In the genomic region with DNA sequence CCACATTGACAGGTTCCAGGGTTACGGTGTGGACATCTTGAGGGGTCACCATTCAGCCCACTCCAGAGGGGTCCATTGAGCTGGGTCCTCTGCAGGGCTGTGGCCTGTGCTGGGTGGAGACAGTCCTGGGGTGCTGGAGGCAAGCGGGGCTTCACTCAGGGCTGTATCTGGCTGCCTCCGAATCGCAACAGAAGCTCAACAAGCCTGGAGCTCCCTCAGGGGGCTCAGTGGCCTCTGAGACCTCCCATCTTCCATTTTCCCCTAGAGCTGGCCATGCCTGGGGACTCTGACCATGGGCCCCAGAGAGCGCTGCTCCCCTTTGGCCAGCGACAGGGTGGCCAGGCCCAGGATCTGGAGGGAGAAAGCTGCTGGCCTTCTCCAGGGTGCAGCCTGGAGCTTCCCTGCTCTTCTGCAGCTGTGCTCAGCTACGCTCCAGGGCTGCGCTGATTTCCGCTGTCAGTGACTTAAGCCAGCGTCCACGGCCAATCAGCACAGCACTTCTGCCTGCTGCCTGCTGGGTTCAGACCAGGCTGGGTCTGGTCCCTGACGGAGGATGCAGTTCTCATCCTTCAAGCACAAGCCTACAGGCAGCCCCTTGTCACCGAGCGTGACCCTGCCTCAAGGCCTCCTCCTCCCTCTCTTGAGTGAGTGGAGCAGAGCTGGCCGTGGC, we compare ENCODE assay signal across 1 cellular context.
TF ChIP-seq lines count a peak whose summit lies in the region.

No MANE protein-coding gene starts in this region.

TF ChIP-seq in IMR-90, 13 proteins besides CTCF, POLR2A, EP300 and RAD21:
- no peak for TF ChIP-seq RCOR1 (IDR thresholded peaks at IDR 0.05; ENCODE audit: insufficient replicate concordance, low read length)
- TF ChIP-seq MAZ (IDR thresholded peaks at IDR 0.05; ENCODE audit: borderline replicate concordance, low read depth, low read length) = no peak
- no peak for TF ChIP-seq NFE2L2 (IDR thresholded peaks at IDR 0.05; ENCODE audit: low read depth, low read length)
- TF ChIP-seq MAFK (IDR thresholded peaks at IDR 0.05; ENCODE audit: low read depth, low read length) = no peak
- TF ChIP-seq CEBPB (IDR thresholded peaks at IDR 0.05; ENCODE audit: low read depth, low read length) = no peak
- TF ChIP-seq MXI1 (IDR thresholded peaks at IDR 0.05; ENCODE audit: borderline replicate concordance, low read depth, low read length) = no peak
- TF ChIP-seq, protein P1, sequence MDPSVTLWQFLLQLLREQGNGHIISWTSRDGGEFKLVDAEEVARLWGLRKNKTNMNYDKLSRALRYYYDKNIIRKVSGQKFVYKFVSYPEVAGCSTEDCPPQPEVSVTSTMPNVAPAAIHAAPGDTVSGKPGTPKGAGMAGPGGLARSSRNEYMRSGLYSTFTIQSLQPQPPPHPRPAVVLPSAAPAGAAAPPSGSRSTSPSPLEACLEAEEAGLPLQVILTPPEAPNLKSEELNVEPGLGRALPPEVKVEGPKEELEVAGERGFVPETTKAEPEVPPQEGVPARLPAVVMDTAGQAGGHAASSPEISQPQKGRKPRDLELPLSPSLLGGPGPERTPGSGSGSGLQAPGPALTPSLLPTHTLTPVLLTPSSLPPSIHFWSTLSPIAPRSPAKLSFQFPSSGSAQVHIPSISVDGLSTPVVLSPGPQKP (IDR thresholded peaks at IDR 0.05; ENCODE audit: borderline replicate concordance, low read depth, low read length) = no peak
- TF ChIP-seq, protein P2, sequence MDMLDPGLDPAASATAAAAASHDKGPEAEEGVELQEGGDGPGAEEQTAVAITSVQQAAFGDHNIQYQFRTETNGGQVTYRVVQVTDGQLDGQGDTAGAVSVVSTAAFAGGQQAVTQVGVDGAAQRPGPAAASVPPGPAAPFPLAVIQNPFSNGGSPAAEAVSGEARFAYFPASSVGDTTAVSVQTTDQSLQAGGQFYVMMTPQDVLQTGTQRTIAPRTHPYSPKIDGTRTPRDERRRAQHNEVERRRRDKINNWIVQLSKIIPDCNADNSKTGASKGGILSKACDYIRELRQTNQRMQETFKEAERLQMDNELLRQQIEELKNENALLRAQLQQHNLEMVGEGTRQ (IDR thresholded peaks at IDR 0.05; ENCODE audit: low read depth, low read length) = no peak
- no peak for TF ChIP-seq RFX5 (IDR thresholded peaks at IDR 0.05; ENCODE audit: low read depth, low read length)
- no peak for TF ChIP-seq SMC3 (IDR thresholded peaks at IDR 0.05; ENCODE audit: low read depth, low read length)
- TF ChIP-seq FOS (IDR thresholded peaks at IDR 0.05; ENCODE audit: low read depth, low read length) = no peak
- no peak for TF ChIP-seq CHD1 (IDR thresholded peaks at IDR 0.05; ENCODE audit: low read depth, low read length)
- no peak for TF ChIP-seq BHLHE40 (IDR thresholded peaks at IDR 0.05; ENCODE audit: low read depth, low read length)
